In the genomic region with DNA sequence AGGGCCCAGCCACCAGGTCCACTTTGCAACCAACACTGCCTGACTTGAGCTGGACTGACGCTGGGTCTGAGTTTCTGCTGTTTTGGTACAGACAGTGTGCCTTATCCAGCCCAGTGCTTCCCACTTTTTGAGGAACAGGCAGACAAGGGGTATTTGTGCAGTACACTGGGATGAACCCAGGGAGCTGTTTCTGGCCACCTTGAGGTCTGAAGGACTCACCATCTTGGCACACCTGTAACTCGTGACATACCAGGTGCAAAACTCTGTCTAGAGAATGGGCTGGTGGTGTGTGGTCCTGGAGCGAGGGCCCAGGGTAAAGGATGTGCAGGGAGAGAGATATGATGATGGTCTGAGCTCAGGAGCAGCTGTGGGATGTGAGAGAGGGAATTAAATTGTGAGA, we compare ENCODE assay signal across 22 cellular contexts.
"Had no signal": no experiment of that assay in that cellular context is flagged by ENCODE, and none has a peak within 500 bp of the region (broad histone marks: within the 10 kb centered on the region; RNA-seq: fewer than 3 reads in every experiment).

No MANE protein-coding gene starts in this region.

- H3K27ac ChIP-seq: HL-60, KMS-11, SJSA1, SK-N-MC had no signal

- H3K4me3 Mint-ChIP-seq: IgD-negative memory B cell had no signal

- DNase-seq: Kasumi-1, MV-4-11, NCI-H1048, NCI-H1105, NCI-H1417, NCI-H1436 treated with DMSO at 0.1 percent for 48 hours, NCI-H1694, NCI-H187 treated with DMSO at 0.1 percent for 48 hours, NCI-H2029 treated with DMSO at 0.1 percent for 48 hours, NCI-H2227 treated with DMSO at 0.1 percent for 48 hours, NCI-H524, NCI-H526 treated with DMSO at 0.1 percent for 48 hours, NCI-H748 treated with DMSO at 0.1 percent for 48 hours, Right ventricle myocardium superior, RPMI8226, SIG-M5 had no signal

- H3K4me1 Mint-ChIP-seq: IgD-negative memory B cell had no signal

- H3K36me3 Mint-ChIP-seq: IgD-negative memory B cell had no signal

- ATAC-seq: K562 had no signal

- H3K27me3 Mint-ChIP-seq: IgD-negative memory B cell had no signal
